Comparison of ENCODE assay signal across 12 cellular contexts in genomic region chr1:246632584-246633168, GRCh38.
A peak's percentile ranks its signal among the peaks of the same experiment; 100 is the strongest.
DNase-seq lines count a peak whose midpoint lies in the region; ATAC-seq, FAIRE-seq and TF ChIP-seq lines count a peak whose summit lies in the region.
"Had no signal": no experiment of that assay in that cellular context is flagged by ENCODE, and none has a peak within 500 bp of the region (broad histone marks: within the 10 kb centered on the region; RNA-seq: fewer than 3 reads in every experiment).

No MANE protein-coding gene starts in this region.

- intact Hi-C loops in aorta (cut with DNase I) = loop anchor here in 1 of 2 donors (5.0 kb wide), 1 partner anchor 65 kb away; the partner anchor contains the start of genes CNST and TFB2M

- H3K14ac ChIP-seq in H1 (ENCODE audit: insufficient read length) = no peak overlapping the region

- no peak overlapping the region for H4K5ac ChIP-seq in H1 (ENCODE audit: insufficient read length, low read depth, low read length)

- TF ChIP-seq CTCF in H1 (IDR thresholded peaks at IDR 0.05; ENCODE audit: control extremely low read depth in 1 of 3, insufficient read depth in 1 of 3, low read depth in 1 of 3, low read length in 3 of 3) = no peak
- no peak for TF ChIP-seq CTCF in nephron (IDR thresholded peaks at IDR 0.05; ENCODE audit: unreplicated experiment in 3 of 3)
- TF ChIP-seq CTCF in Peyer's patch (IDR thresholded peaks at IDR 0.05) = no peak

- no peak overlapping the region for H3K4ac ChIP-seq in H1 (replicated peaks; ENCODE audit: insufficient read length, low read depth, low read length)

- H3K9ac ChIP-seq in HUES6 (ENCODE audit: low read length) = no peak overlapping the region
- H3K9ac ChIP-seq in H1 (replicated peaks in 1 of 4; ENCODE audit: extremely low read depth in 1 of 4, low read depth in 3 of 4, low read length in 3 of 4) = no peak overlapping the region

- H3K27ac ChIP-seq in ACC112 (ENCODE audit: low read depth, low read length) (peak overlapping the region; percentile 85), HUES6 (ENCODE audit: low read depth, low read length) (0 out of 2 replicates have a peak overlapping the region, but pooled peaks have one; percentile 60), H1 (ENCODE audit: low read depth, low read length) (no peak overlapping the region), aorta (ENCODE audit: low read depth in 1 of 2, low read length in 2 of 2) (no peak overlapping the region), Peyer's patch (peak overlapping the region in 1 of 4 donors; percentile 53)

- peaks cover 16% of the 10 kb centered on the region for H3K36me3 ChIP-seq in ACC112 (ENCODE audit: insufficient read depth, low read length)
- peaks cover 26% of the 10 kb centered on the region for H3K36me3 ChIP-seq in HUES6 (ENCODE audit: control insufficient read depth, insufficient read depth, low read length)
- 0 out of 8 replicates have a peak, but pooled peaks cover 0 to 5% (median 0%) of the 10 kb centered on the region in 4 experiments for H3K36me3 ChIP-seq in H1 (ENCODE audit: control insufficient read depth in 2 of 4, insufficient read depth in 4 of 4, low read length in 3 of 4)
- no peaks in the 10 kb centered on the region for H3K36me3 ChIP-seq in aorta (ENCODE audit: control insufficient read depth in 1 of 2, insufficient read depth in 2 of 2, low read length in 1 of 2)
- peaks cover 0 to 36% (median 3%) of the 10 kb centered on the region in 3 donors for H3K36me3 ChIP-seq in Peyer's patch

- CTCF ChIA-PET in H1 (lab: Charles Lee; ENCODE audit: partially characterized antibody) = interaction anchor here (0.6 to 1.2 kb wide), 3 partner anchors 15 to 74 kb away, joined by 3 read pairs; no protein-coding TSS in a partner anchor

- H3K23ac ChIP-seq in H1 (ENCODE audit: insufficient read length) = no peak overlapping the region

- H3K56ac ChIP-seq in H1 (replicated peaks; ENCODE audit: insufficient read length, low read depth, low read length) = no peak overlapping the region

- H3K79me1 ChIP-seq in H1 (ENCODE audit: low read depth, low read length) = 0 out of 2 replicates have a peak, but pooled peaks cover under 1% of the 10 kb centered on the region

- H3K4me1 Mint-ChIP-seq in nephron = no peaks in the 10 kb centered on the region

- no peaks in the 10 kb centered on the region for H3K9me3 ChIP-seq in HUES6 (ENCODE audit: control insufficient read depth, insufficient read depth, low read depth, low read length)
- no peaks in the 10 kb centered on the region for H3K9me3 ChIP-seq in H1 (ENCODE audit: insufficient read depth in 2 of 2, low read depth in 1 of 2, low read length in 1 of 2)
- H3K9me3 ChIP-seq in aorta (ENCODE audit: control insufficient read depth, low read length) = no peaks in the 10 kb centered on the region
- H3K9me3 ChIP-seq in Peyer's patch = no peaks in the 10 kb centered on the region

- H4K8ac ChIP-seq in H1 (ENCODE audit: extremely low read depth, insufficient read depth, low read length) = no peak overlapping the region

- POLR2A ChIA-PET in H1 (lab: Charles Lee; ENCODE audit: partially characterized antibody) = interaction anchor here (1.0 kb wide), 1 partner anchor 9 kb away, joined by 4 read pairs; no protein-coding TSS in a partner anchor

- no peak overlapping the region for H2BK5ac ChIP-seq in H1 (ENCODE audit: low read depth, low read length)

- no peaks in the 10 kb centered on the region for H3K27me3 ChIP-seq in ACC112 (ENCODE audit: insufficient read depth, low read length)
- no peaks in the 10 kb centered on the region for H3K27me3 ChIP-seq in HUES6 (ENCODE audit: control insufficient read depth, insufficient read depth, low read length)
- H3K27me3 ChIP-seq in H1 (replicated peaks in 1 of 4; ENCODE audit: control insufficient read depth in 3 of 4, extremely low read depth in 1 of 4, insufficient read depth in 3 of 4, low read length in 3 of 4) = no peaks in the 10 kb centered on the region
- no peaks in the 10 kb centered on the region for H3K27me3 ChIP-seq in aorta (ENCODE audit: control insufficient read depth in 1 of 2, insufficient read depth in 2 of 2, low read length in 1 of 2)
- no peaks in the 10 kb centered on the region for H3K27me3 ChIP-seq in Peyer's patch

- H2BK15ac ChIP-seq in H1 (ENCODE audit: low read length) = no peak overlapping the region

- H3K79me2 ChIP-seq in ACC112 (ENCODE audit: control insufficient read depth, insufficient read depth, low read length, unreplicated experiment) (no peaks in the 10 kb centered on the region), H1 (ENCODE audit: control insufficient read depth in 1 of 2, insufficient read depth in 2 of 2, low read length in 2 of 2) (no peaks in the 10 kb centered on the region)

- no peak for ATAC-seq in aorta (ENCODE audit: low FRiP score)
- ATAC-seq: activated CD8-positive, alpha-beta T cell treated with anti-CD3 and anti-CD28 coated beads for 36 hours; naive thymus-derived CD4-positive, alpha-beta T cell had no signal

- no peaks in the 10 kb centered on the region for H3K27me3 Mint-ChIP-seq in nephron (ENCODE audit: low read depth)
- H3K27me3 Mint-ChIP-seq: activated CD8-positive, alpha-beta T cell treated with anti-CD3 and anti-CD28 coated beads for 36 hours; CD4-positive, CD25-positive, alpha-beta regulatory T cell; naive thymus-derived CD4-positive, alpha-beta T cell had no signal

- H4K20me1 ChIP-seq in H1 (replicated peaks in 1 of 2; ENCODE audit: control insufficient read depth in 1 of 2, insufficient read depth in 2 of 2, low read length in 2 of 2) = no peaks in the 10 kb centered on the region

- H3K36me3 Mint-ChIP-seq in nephron (ENCODE audit: low read depth) = peaks cover 43% of the 10 kb centered on the region

- no peak overlapping the region for H3K4me2 ChIP-seq in H1 (ENCODE audit: insufficient read depth in 1 of 2, low read depth in 2 of 2, low read length in 2 of 2)

- no peaks in the 10 kb centered on the region for H3K23me2 ChIP-seq in H1 (ENCODE audit: low read depth, low read length)

- H3K27ac Mint-ChIP-seq in nephron = peak overlapping the region in 2 of 3 experiments; percentile 48 to 88
- H3K27ac Mint-ChIP-seq: activated CD8-positive, alpha-beta T cell treated with anti-CD3 and anti-CD28 coated beads for 36 hours had no signal

- no peak for TF ChIP-seq EP300 in H1 (IDR thresholded peaks at IDR 0.05; ENCODE audit: borderline replicate concordance in 1 of 2, low read depth in 2 of 2, low read length in 2 of 2)

- TF ChIP-seq POLR2A in H1 (IDR thresholded peaks at IDR 0.05; ENCODE audit: control extremely low read depth in 1 of 2, low read depth in 2 of 2, low read length in 2 of 2) (no peak), Peyer's patch (IDR thresholded peaks at IDR 0.05) (no peak)

- H3K4me1 ChIP-seq in ACC112 (ENCODE audit: control insufficient read depth, insufficient read depth, low read length, unreplicated experiment) = peaks cover 32% of the 10 kb centered on the region
- H3K4me1 ChIP-seq in HUES6 (ENCODE audit: control insufficient read depth, insufficient read depth, low read length) = no peaks in the 10 kb centered on the region; the same call in 1 of the 2 replicates
- no peaks in the 10 kb centered on the region for H3K4me1 ChIP-seq in H1 (replicated peaks in 1 of 4; ENCODE audit: control insufficient read depth in 3 of 4, insufficient read depth in 4 of 4, low read length in 3 of 4)
- no peaks in the 10 kb centered on the region for H3K4me1 ChIP-seq in aorta (ENCODE audit: control insufficient read depth in 1 of 2, insufficient read depth in 2 of 2, low read length in 2 of 2)
- no peaks in the 10 kb centered on the region for H3K4me1 ChIP-seq in Peyer's patch

- H2BK20ac ChIP-seq in H1 (ENCODE audit: low read length) = no peak overlapping the region

- H3K9me3 Mint-ChIP-seq in nephron = peaks cover 4% of the 10 kb centered on the region
- H3K9me3 Mint-ChIP-seq: activated CD8-positive, alpha-beta T cell treated with anti-CD3 and anti-CD28 coated beads for 36 hours; naive thymus-derived CD4-positive, alpha-beta T cell had no signal

- H3K4me3 ChIP-seq in ACC112 (ENCODE audit: low read depth, low read length) (peak overlapping the region; percentile 55), HUES6 (ENCODE audit: low read depth, low read length) (no peak overlapping the region), H1 (ENCODE audit: extremely low read depth in 1 of 4, insufficient read depth in 2 of 4, low read depth in 3 of 4, low read length in 4 of 4) (no peak overlapping the region), aorta (ENCODE audit: low read length in 2 of 2) (no peak overlapping the region), Peyer's patch (no peak overlapping the region)

- no peak overlapping the region for H3K4me3 Mint-ChIP-seq in nephron
- H3K4me3 Mint-ChIP-seq: activated CD8-positive, alpha-beta T cell treated with anti-CD3 and anti-CD28 coated beads for 36 hours; CD4-positive, CD25-positive, alpha-beta regulatory T cell; naive thymus-derived CD4-positive, alpha-beta T cell had no signal

- peak overlapping the region; percentile 27; the same call in 1 of the 2 replicates for H2BK12ac ChIP-seq in H1 (ENCODE audit: low read depth, low read length)

- WGBS in H1 (ENCODE audit: extremely low coverage in 1 of 2, insufficient coverage in 1 of 2, insufficient read length in 1 of 2, insufficient replicate concordance in 2 of 2, low coverage in 1 of 2, low lambda C conversion rate in 2 of 2, missing lambda C conversion rate in 1 of 2), 2 experiments = 81% methylated on average over 3 of the region's 3 CpGs; no CpG with 5 or more reads in 1 of the 2 experiments
- WGBS in aorta, 2 donors = 42 to 54% methylated on average over 3 of the region's 3 CpGs

- H2BK120ac ChIP-seq in H1 (replicated peaks; ENCODE audit: low read depth, low read length) = no peak overlapping the region

- H3K18ac ChIP-seq in H1 (ENCODE audit: extremely low read depth, low read length) = no peak overlapping the region

- no peak for DNase-seq in H1 (ENCODE audit: low read depth in 1 of 2, low spot score in 2 of 2)
- no peak for DNase-seq in aorta
- no peak for DNase-seq in NOMO-1 treated with dmso at 0.1 percent for 144 hours (lab: John Stamatoyannopoulos, UW; ENCODE audit: unreplicated experiment)
- no peak for DNase-seq in Peyer's patch
- DNase-seq in NCI-H2171 treated with DMSO at 0.1 percent for 48 hours (lab: John Stamatoyannopoulos, UW) = no peak
- DNase-seq: activated CD8-positive, alpha-beta T cell treated with anti-CD3 and anti-CD28 coated beads for 36 hours; CD4-positive, CD25-positive, alpha-beta regulatory T cell; naive thymus-derived CD4-positive, alpha-beta T cell; OCI-M1 had no signal

- H4K91ac ChIP-seq in H1 (replicated peaks; ENCODE audit: insufficient read length, low read length) = no peak overlapping the region

- H2AFZ ChIP-seq in ACC112 (ENCODE audit: low read length, unreplicated experiment) = peak overlapping the region; percentile 82
- H2AFZ ChIP-seq in H1 (ENCODE audit: low read length) = no peak overlapping the region

- no peak for FAIRE-seq in H1 (lab: Jason Lieb, UNC)

- H2AK5ac ChIP-seq in H1 (ENCODE audit: low read depth, low read length) = no peak overlapping the region

- no peak for TF ChIP-seq RAD21 in H1 (IDR thresholded peaks at IDR 0.05 in 1 of 2, conservative IDR thresholded peaks at IDR 0.05 in 1 of 2; ENCODE audit: low read depth in 2 of 2, low read length in 2 of 2)

TF ChIP-seq in H1, 55 proteins besides CTCF, POLR2A, EP300 and RAD21 (continues in another document):
- TF ChIP-seq PHF8 (conservative IDR thresholded peaks at IDR 0.05; ENCODE audit: low read depth, low read length) (no peak), POLR2AphosphoS5 (IDR thresholded peaks at IDR 0.05; ENCODE audit: low read depth, low read length) (no peak), BACH1 (IDR thresholded peaks at IDR 0.05; ENCODE audit: low read length) (no peak)

Comparison
In these comparisons a context has a peak if more than half of its experiments do, and no peak if none do; other contexts are left out.
1. H3K27ac ChIP-seq: peak in ACC112 (single experiment) and HUES6 (single experiment); none in H1 (single experiment) and aorta (0 of 2).